8 cellular contexts compared by ENCODE assay signal in genomic region chr11:66051766-66052663, GRCh38. TPM values are rescaled to one million over a fixed set of nuclear protein-coding genes. Genes with fewer than 3 reads are reported as not detected.
DNase-seq lines count a peak whose midpoint lies in the region; ATAC-seq and TF ChIP-seq lines count a peak whose summit lies in the region.

A gene with protein sequence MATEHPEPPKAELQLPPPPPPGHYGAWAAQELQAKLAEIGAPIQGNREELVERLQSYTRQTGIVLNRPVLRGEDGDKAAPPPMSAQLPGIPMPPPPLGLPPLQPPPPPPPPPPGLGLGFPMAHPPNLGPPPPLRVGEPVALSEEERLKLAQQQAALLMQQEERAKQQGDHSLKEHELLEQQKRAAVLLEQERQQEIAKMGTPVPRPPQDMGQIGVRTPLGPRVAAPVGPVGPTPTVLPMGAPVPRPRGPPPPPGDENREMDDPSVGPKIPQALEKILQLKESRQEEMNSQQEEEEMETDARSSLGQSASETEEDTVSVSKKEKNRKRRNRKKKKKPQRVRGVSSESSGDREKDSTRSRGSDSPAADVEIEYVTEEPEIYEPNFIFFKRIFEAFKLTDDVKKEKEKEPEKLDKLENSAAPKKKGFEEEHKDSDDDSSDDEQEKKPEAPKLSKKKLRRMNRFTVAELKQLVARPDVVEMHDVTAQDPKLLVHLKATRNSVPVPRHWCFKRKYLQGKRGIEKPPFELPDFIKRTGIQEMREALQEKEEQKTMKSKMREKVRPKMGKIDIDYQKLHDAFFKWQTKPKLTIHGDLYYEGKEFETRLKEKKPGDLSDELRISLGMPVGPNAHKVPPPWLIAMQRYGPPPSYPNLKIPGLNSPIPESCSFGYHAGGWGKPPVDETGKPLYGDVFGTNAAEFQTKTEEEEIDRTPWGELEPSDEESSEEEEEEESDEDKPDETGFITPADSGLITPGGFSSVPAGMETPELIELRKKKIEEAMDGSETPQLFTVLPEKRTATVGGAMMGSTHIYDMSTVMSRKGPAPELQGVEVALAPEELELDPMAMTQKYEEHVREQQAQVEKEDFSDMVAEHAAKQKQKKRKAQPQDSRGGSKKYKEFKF (plus strand): TSS chr11:66052364. CDS start chr11:66052385, 21 bp downstream.

- peaks cover 29% of the 10 kb centered on the region for H3K36me3 ChIP-seq in right atrium auricular region
- H3K36me3 ChIP-seq in vagina = peaks cover 0 to 24% of the 10 kb centered on the region in 2 donors

- H3K4me1 ChIP-seq in right atrium auricular region (peaks cover under 1 to 38% of the 10 kb centered on the region in 2 donors), vagina (peaks cover 31% of the 10 kb centered on the region)

- peak; percentile 96 for ATAC-seq in GM18498 (IDR thresholded peaks at IDR 0.05; ENCODE audit: unreplicated experiment)
- peak; percentile 93 for ATAC-seq in HG02938 (IDR thresholded peaks at IDR 0.05; ENCODE audit: unreplicated experiment)

- H3K9me3 ChIP-seq in right atrium auricular region = no peaks in the 10 kb centered on the region
- H3K9me3 ChIP-seq in vagina = no peaks in the 10 kb centered on the region

- DNase-seq in NCI-H187 (lab: John Stamatoyannopoulos, UW) (peak; percentile 83 to 97), T-helper 2 cell (peak; percentile 88 to 100 (median 95)), right atrium auricular region (ENCODE audit: low spot score) (peak; percentile 97), putamen (ENCODE audit: low spot score) (peak; percentile 99), vagina (ENCODE audit: extremely low spot score in 2 of 2) (peak in 1 of 2 donors; percentile 98)

- intact Hi-C loops in vagina (cut with DNase I) = no loop called here

- H3K27me3 ChIP-seq in right atrium auricular region (no peaks in the 10 kb centered on the region), vagina (no peaks in the 10 kb centered on the region)

- peak within 1 kb of the TSS; percentile 98 to 100 for H3K4me3 ChIP-seq in right atrium auricular region
- peak within 1 kb of the TSS; percentile 59 to 100 for H3K4me3 ChIP-seq in vagina

- TF ChIP-seq POLR2A in vagina (IDR thresholded peaks at IDR 0.05) = no peak

- H3K27ac ChIP-seq in angular gyrus (ENCODE audit: low read depth, low read length) (peak within 1 kb of the TSS; percentile 98), right atrium auricular region (peak within 1 kb of the TSS; percentile 92 to 94), vagina (peak within 1 kb of the TSS; percentile 90)

- TF ChIP-seq CTCF in right atrium auricular region (IDR thresholded peaks at IDR 0.05) (peak in 1 of 2 donors; percentile 29), vagina (IDR thresholded peaks at IDR 0.05) (no peak)

RNA-seq across cellular contexts. Expression of the gene that starts here (rescaled TPM):
- 100 to 1,000 TPM in 1 of 2 donors, 10 to 100 TPM in 1; 62.5 to 111 TPM for total RNA-seq in right atrium auricular region
- 107 TPM for total RNA-seq in vagina
